11 cellular contexts compared by ENCODE assay signal in the genomic region with DNA sequence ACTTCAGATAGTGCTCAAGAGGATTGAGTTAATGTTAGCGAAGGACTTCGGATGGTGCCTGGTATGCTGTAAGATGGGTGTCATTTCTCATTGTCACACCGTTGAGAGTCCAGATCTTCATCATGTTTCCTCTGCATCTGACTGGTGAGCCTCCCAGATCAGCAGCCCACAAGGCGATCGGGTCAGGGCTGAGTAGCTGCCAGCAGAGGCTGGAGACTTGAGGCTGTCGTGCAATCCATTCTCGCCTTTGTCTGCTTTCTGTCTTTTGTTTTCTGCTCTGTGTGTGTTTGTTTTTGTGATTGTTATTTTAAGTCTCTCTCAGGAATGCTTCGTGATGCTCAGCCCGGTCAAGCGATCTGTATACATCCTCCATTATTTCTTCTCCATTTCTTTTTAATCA.
"Had no signal": no experiment of that assay in that cellular context is flagged by ENCODE, and none has a peak within 500 bp of the region (broad histone marks: within the 10 kb centered on the region; RNA-seq: fewer than 3 reads in every experiment).

No MANE protein-coding gene starts in this region.

- ATAC-seq: activated naive CD4-positive, alpha-beta T cell treated with anti-CD3 and anti-CD28 coated beads, Interleukin-2, amount 50 U/mL, for 72 hours; upper lobe of right lung had no signal

- H3K4me3 ChIP-seq: esophagus squamous epithelium, left ventricle myocardium inferior, upper lobe of right lung had no signal

- H3K4me1 ChIP-seq: esophagus squamous epithelium, upper lobe of right lung had no signal

- H3K36me3 ChIP-seq: esophagus squamous epithelium, left ventricle myocardium inferior, upper lobe of right lung had no signal

- H3K9me3 ChIP-seq: esophagus squamous epithelium, left ventricle myocardium inferior, upper lobe of right lung had no signal

- H3K27me3 ChIP-seq: esophagus squamous epithelium, upper lobe of right lung had no signal

- H3K27ac ChIP-seq: esophagus squamous epithelium, left ventricle myocardium inferior, upper lobe of right lung had no signal

- DNase-seq: activated CD4-positive, alpha-beta T cell treated with anti-CD3 and anti-CD28 coated beads, Interleukin-2, amount 50 U/mL, for 4 hours; activated effector memory CD4-positive, alpha-beta T cell treated with Interleukin-2 at 50 U/mL for 16 hours; activated T-cell treated with anti-CD3 and anti-CD28 coated beads, Interleukin-2, amount 50 U/mL, for 1 hour; amniotic stem cell; esophagus squamous epithelium; foreskin fibroblast; kidney; left ventricle myocardium inferior; stimulated activated CD4-positive, alpha-beta T cell treated with anti-CD3 and anti-CD28 coated beads, Interleukin-4, amount 100 ng/mL, for 1 hour; upper lobe of right lung had no signal
